ENCODE assay signal across 12 cellular contexts in the genomic region with DNA sequence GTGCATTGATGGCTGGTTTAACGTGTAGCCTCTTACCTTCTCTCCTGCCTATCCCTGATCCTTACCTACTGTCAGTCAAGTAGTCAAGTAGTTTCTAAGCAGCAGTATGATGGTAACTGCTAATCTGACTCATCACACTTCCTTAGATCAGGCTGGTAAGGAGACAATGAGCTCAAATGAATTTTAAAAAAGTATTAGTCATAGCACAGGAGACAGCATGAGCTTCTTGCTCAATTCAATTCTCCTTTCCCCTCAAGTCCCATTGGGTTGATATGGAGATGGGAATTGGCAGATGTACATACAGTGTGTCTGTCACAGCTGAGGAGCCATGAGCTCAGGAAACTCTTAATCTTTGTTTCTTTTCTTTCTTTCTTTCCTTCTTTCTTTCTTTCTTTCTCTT.
DNase-seq lines count a peak whose midpoint lies in the region; ATAC-seq, FAIRE-seq and TF ChIP-seq lines count a peak whose summit lies in the region.
"Had no signal": no experiment of that assay in that cellular context is flagged by ENCODE, and none has a peak within 500 bp of the region (broad histone marks: within the 10 kb centered on the region; RNA-seq: fewer than 3 reads in every experiment).

No MANE protein-coding gene starts in this region.

- TF ChIP-seq CTCF in gastrocnemius medialis (IDR thresholded peaks at IDR 0.05 in 4 of 5, conservative IDR thresholded peaks at IDR 0.05 in 1 of 5): no peak
- TF ChIP-seq CTCF in WERI-Rb-1 (IDR thresholded peaks at IDR 0.05; ENCODE audit: low read depth, low read length): no peak
- no peak for TF ChIP-seq CTCF in vagina (IDR thresholded peaks at IDR 0.05)

- in situ Hi-C loops in gastrocnemius medialis (cut with MboI; ENCODE audit: low sequenced_read_pairs in 4 of 4): no loop called here

- DNase-seq in HCEC 1CT: peak; percentile 95
- peak; percentile 55 for DNase-seq in RCC 7860 (ENCODE audit: low spot score)
- peak; percentile 94 for DNase-seq in fibroblast of gingiva (ENCODE audit: low read depth)
- no peak for DNase-seq in gastrocnemius medialis
- no peak for DNase-seq in WERI-Rb-1
- no peak for DNase-seq in posterior cingulate gyrus
- no peak for DNase-seq in vagina (ENCODE audit: extremely low spot score in 2 of 2)
- DNase-seq: activated B cell treated with CpG ODN at 0.5 μM for 24 hours; dorsolateral prefrontal cortex; NCI-H146; Peyer's patch; stimulated activated CD4-positive, alpha-beta T cell treated with anti-CD3 and anti-CD28 coated beads, Interleukin-2, amount 100 ng/mL, for 24 hours had no signal

- H3K4me1 ChIP-seq in gastrocnemius medialis (no peaks in the 10 kb centered on the region), vagina (no peaks in the 10 kb centered on the region)
- H3K4me1 ChIP-seq: Peyer's patch had no signal

- H3K27ac ChIP-seq in gastrocnemius medialis (no peak overlapping the region), WERI-Rb-1 (no peak overlapping the region), vagina (no peak overlapping the region)
- H3K27ac ChIP-seq: dorsolateral prefrontal cortex, Peyer's patch had no signal

- FAIRE-seq in RCC 7860 (lab: Jason Lieb, UNC): no peak

- TF ChIP-seq POLR2A in gastrocnemius medialis (IDR thresholded peaks at IDR 0.05) (no peak), vagina (IDR thresholded peaks at IDR 0.05) (no peak)

- no peaks in the 10 kb centered on the region for H3K36me3 ChIP-seq in gastrocnemius medialis
- H3K36me3 ChIP-seq in WERI-Rb-1: no peaks in the 10 kb centered on the region
- H3K36me3 ChIP-seq in vagina: no peaks in the 10 kb centered on the region
- H3K36me3 ChIP-seq: Peyer's patch had no signal

- no peaks in the 10 kb centered on the region for H3K27me3 ChIP-seq in gastrocnemius medialis
- no peaks in the 10 kb centered on the region for H3K27me3 ChIP-seq in WERI-Rb-1 (ENCODE audit: insufficient read depth, low read depth, severe bottlenecking)
- no peaks in the 10 kb centered on the region for H3K27me3 ChIP-seq in vagina
- H3K27me3 ChIP-seq: dorsolateral prefrontal cortex, Peyer's patch had no signal

- intact Hi-C loops in gastrocnemius medialis (cut with DNase I; ENCODE audit: low total_unique reads): no loop called here
- intact Hi-C loops in posterior cingulate gyrus (cut with DNase I): no loop called here
- intact Hi-C loops in vagina (cut with DNase I): no loop called here

- peak; percentile 62 to 71 for ATAC-seq in gastrocnemius medialis

- H3K9me3 ChIP-seq in gastrocnemius medialis: no peaks in the 10 kb centered on the region
- H3K9me3 ChIP-seq in WERI-Rb-1 (ENCODE audit: severe bottlenecking): no peaks in the 10 kb centered on the region
- H3K9me3 ChIP-seq in vagina: no peaks in the 10 kb centered on the region
- H3K9me3 ChIP-seq: Peyer's patch had no signal

- H3K4me3 ChIP-seq in gastrocnemius medialis: no peak overlapping the region
- no peak overlapping the region for H3K4me3 ChIP-seq in WERI-Rb-1 (ENCODE audit: low read depth, low read length)
- no peak overlapping the region for H3K4me3 ChIP-seq in vagina
- H3K4me3 ChIP-seq: dorsolateral prefrontal cortex, Peyer's patch had no signal

Comparison
In these comparisons a context has a peak if more than half of its experiments do, and no peak if none do; other contexts are left out.
1. DNase-seq: peak in HCEC 1CT (single experiment), RCC 7860 (single experiment) and fibroblast of gingiva (single experiment); none in gastrocnemius medialis (0 of 2), WERI-Rb-1 (single experiment), posterior cingulate gyrus (0 of 10) and vagina (0 of 2).